In genomic region chrX:153653556-153653955, GRCh38 we compare ENCODE assay signal across 37 cellular contexts.
"Had no signal": no experiment of that assay in that cellular context is flagged by ENCODE, and none has a peak within 500 bp of the region (broad histone marks: within the 10 kb centered on the region; RNA-seq: fewer than 3 reads in every experiment).

No MANE protein-coding gene starts in this region.

- H3K4me3 ChIP-seq: adrenal gland, body of pancreas, breast epithelium, Peyer's patch, SJSA1 had no signal

- H3K9me3 ChIP-seq: adrenal gland, body of pancreas, Peyer's patch, SJSA1 had no signal

- ATAC-seq: activated naive CD4-positive, alpha-beta T cell treated with anti-CD3 and anti-CD28 coated beads, Interleukin-2, amount 50 U/mL, for 72 hours; activated T-cell treated with anti-CD3 and anti-CD28 coated beads, Interleukin-2, amount 50 U/mL, for 4 hours; body of pancreas; PC-3 had no signal

- H3K4me1 ChIP-seq: adrenal gland, body of pancreas, breast epithelium, Peyer's patch, SJSA1 had no signal

- H3K36me3 ChIP-seq: adrenal gland, breast epithelium, Peyer's patch, SJSA1 had no signal

- DNase-seq: activated B cell treated with CpG ODN at 0.5 μM for 24 hours; activated CD4-positive, alpha-beta memory T cell treated with anti-CD3 and anti-CD28 coated beads for 36 hours; activated CD4-positive, alpha-beta T cell treated with anti-CD3 and anti-CD28 coated beads for 4 hours; activated CD4-positive, alpha-beta T cell treated with anti-CD3 and anti-CD28 coated beads, Interleukin-2, amount 50 U/mL, for 1 hour; activated CD4-positive, CD25-positive, alpha-beta regulatory T cell treated with anti-CD3 and anti-CD28 coated beads, Interleukin-2, amount 50 U/mL, for 72 hours; activated CD8-positive, alpha-beta memory T cell treated with anti-CD3 and anti-CD28 coated beads, Interleukin-2, amount 50 U/mL, for 4 hours; activated gamma-delta T cell treated with Interleukin-2 at 50 U/mL for 16 hours; activated naive CD4-positive, alpha-beta T cell treated with anti-CD3 and anti-CD28 coated beads for 36 hours; activated T-cell treated with anti-CD3 and anti-CD28 coated beads for 4 hours; activated T-cell treated with anti-CD3 and anti-CD28 coated beads, Interleukin-2, amount 50 U/mL, for 4 hours; adrenal gland; body of pancreas; MM.1S; MV-4-11; NCI-H1092; NCI-H1436 treated with DMSO at 0.1 percent for 48 hours; NCI-H1694 treated with DMSO at 0.1 percent for 48 hours; NCI-H2029; NCI-H2107; NCI-H2171; NCI-H510A; NCI-H526; NCI-H748 treated with DMSO at 0.1 percent for 48 hours; NK-92 treated with Interleukin-12 subunit alpha and Interleukin-12 subunit beta, amount 100 ng/mL, for 24 hours; PC-3; Peyer's patch; RPMI8226; SHP77 treated with DMSO at 0.1 percent for 48 hours; SW 1271; T-helper 1 cell; T-helper 2 cell; T-helper 9 cell had no signal

- H3K27ac ChIP-seq: adrenal gland, body of pancreas, breast epithelium, KMS-11, Peyer's patch, SJSA1, VCaP had no signal
